Comparison of ENCODE assay signal across 8 cellular contexts in the genomic region with DNA sequence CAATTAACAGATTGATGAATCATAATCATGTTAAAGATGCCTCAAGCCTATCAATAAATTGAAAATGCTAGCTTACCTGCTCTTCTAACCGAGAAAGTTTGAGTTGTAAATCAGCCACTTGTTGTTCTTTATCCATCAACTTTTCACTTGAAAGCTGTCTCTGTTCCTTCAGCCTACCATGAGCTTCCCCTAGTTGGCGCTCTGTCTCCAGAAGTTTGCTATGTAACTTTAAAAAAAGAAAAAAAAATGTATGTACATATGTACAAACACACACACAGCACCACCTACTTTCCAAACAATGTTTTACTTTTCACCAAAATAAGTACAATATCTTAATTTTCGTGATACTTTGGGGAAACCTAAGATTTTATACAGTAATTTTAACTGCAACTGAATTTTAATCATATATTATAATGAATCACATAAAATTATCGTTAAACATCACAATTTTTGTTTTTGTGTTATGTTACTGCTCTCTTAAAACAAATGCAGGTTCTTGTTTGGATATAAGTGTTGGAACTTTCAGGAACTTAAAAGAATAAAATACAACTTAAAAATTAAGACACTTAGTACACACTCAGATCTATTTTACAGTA.
DNase-seq lines count a peak whose midpoint lies in the region; TF ChIP-seq lines count a peak whose summit lies in the region.

No MANE protein-coding gene starts in this region.

- no peaks in the 10 kb centered on the region for H3K27me3 Mint-ChIP-seq in MCF 10A (ENCODE audit: insufficient read depth, unreplicated experiment)

- POLR2A ChIA-PET in MCF 10A (lab: Yijun Ruan, JAX): interaction anchor here (0.6 to 1.0 kb wide), 7 partner anchors 14 to 159 kb away, joined by 3 to 8 read pairs (median 3); partner anchors contain the start of gene EEA1

- H3K4me1 ChIP-seq in breast epithelium (no peaks in the 10 kb centered on the region), MM.1S (ENCODE audit: low read length) (no peaks in the 10 kb centered on the region)

- H3K4me3 ChIP-seq in breast epithelium (no peak overlapping the region), MM.1S (ENCODE audit: low read length) (no peak overlapping the region)

- H3K4me2 ChIP-seq in MM.1S (ENCODE audit: low read depth, low read length): no peak overlapping the region

- H3K27ac ChIP-seq in breast epithelium (no peak overlapping the region), MM.1S (ENCODE audit: low read length) (no peak overlapping the region)

- no peaks in the 10 kb centered on the region for H3F3A ChIP-seq in MM.1S (ENCODE audit: insufficient read depth, low read length)

- no peak for TF ChIP-seq POLR2A in breast epithelium (IDR thresholded peaks at IDR 0.05)

- H3K9ac ChIP-seq in MM.1S (ENCODE audit: low read length): no peak overlapping the region

- H3K9me2 ChIP-seq in MM.1S (replicated peaks; ENCODE audit: insufficient read depth, low read length): no peaks in the 10 kb centered on the region

- peak; percentile 78 for TF ChIP-seq CTCF in MCF 10A (IDR thresholded peaks at IDR 0.05; ENCODE audit: unreplicated experiment)
- peak in 1 of 3 donors; percentile 16 for TF ChIP-seq CTCF in breast epithelium (IDR thresholded peaks at IDR 0.05)
- TF ChIP-seq CTCF in MM.1S (IDR thresholded peaks at IDR 0.05; ENCODE audit: low read length): peak; percentile 86

- no peak overlapping the region for H3K4me3 Mint-ChIP-seq in MCF 10A (ENCODE audit: unreplicated experiment)

- peak; percentile 69 for DNase-seq in MCF 10A (ENCODE audit: unreplicated experiment)
- no peak for DNase-seq in breast epithelium (ENCODE audit: low spot score in 2 of 2)
- DNase-seq in MM.1S: peak; percentile 36
- peak; percentile 34 to 43 for DNase-seq in activated CD4-positive, alpha-beta T cell treated with anti-CD3 and anti-CD28 coated beads, Interleukin-2, amount 50 U/mL, for 48 hours
- peak; percentile 49 for DNase-seq in foreskin melanocyte
- DNase-seq in stimulated activated CD4-positive, alpha-beta T cell treated with anti-CD3 and anti-CD28 coated beads, Interleukin-15, amount 100 ng/mL, for 48 hours (ENCODE audit: low read depth in 2 of 2): peak; percentile 2 to 12
- no peak for DNase-seq in T1000 (lab: John Stamatoyannopoulos, UW)
- DNase-seq in mucosa of gallbladder (ENCODE audit: low spot score): no peak

- peaks cover 40% of the 10 kb centered on the region for H3K36me3 Mint-ChIP-seq in MCF 10A (ENCODE audit: insufficient read depth, unreplicated experiment)

- H3K9me3 ChIP-seq in breast epithelium (no peaks in the 10 kb centered on the region), MM.1S (replicated peaks; ENCODE audit: insufficient read depth, low read length) (no peaks in the 10 kb centered on the region)

- intact Hi-C loops in MCF 10A (cut with micrococcal nuclease) (loop anchor here (2.0 to 5.0 kb wide), 3 partner anchors 43 to 299 kb away; no protein-coding TSS in a partner anchor), breast epithelium (cut with DNase I; ENCODE audit: low total_unique reads) (no loop called here)

- H4K20me1 ChIP-seq in MM.1S (ENCODE audit: insufficient read depth, low read length): no peaks in the 10 kb centered on the region

- no peaks in the 10 kb centered on the region for H3K4me1 Mint-ChIP-seq in MCF 10A (ENCODE audit: insufficient read depth, unreplicated experiment)

- no TSS peak for BruUV-seq in MCF 10A (replicated peaks; lab: Mats Ljungman, UMichigan)

- no peaks in the 10 kb centered on the region for H3K79me2 ChIP-seq in MM.1S (ENCODE audit: low read length)

- H3K36me3 ChIP-seq in breast epithelium: no peaks in the 10 kb centered on the region
- no peaks in the 10 kb centered on the region; the same call in 1 of the 2 replicates for H3K36me3 ChIP-seq in MM.1S (replicated peaks; ENCODE audit: insufficient read depth, low read length)

- H3K27me3 ChIP-seq in breast epithelium (no peaks in the 10 kb centered on the region), MM.1S (replicated peaks; ENCODE audit: insufficient read depth, low read length) (no peaks in the 10 kb centered on the region)

- CTCF ChIA-PET in MCF 10A (lab: Yijun Ruan, JAX): interaction anchor here (0.6 to 3.2 kb wide), 25 partner anchors 11 to 1657 kb away, joined by 3 to 16 read pairs (median 3); partner anchors contain the start of gene EEA1

- H3K9me3 Mint-ChIP-seq in MCF 10A (ENCODE audit: unreplicated experiment): no peaks in the 10 kb centered on the region

- no peak overlapping the region for H3K27ac Mint-ChIP-seq in MCF 10A (ENCODE audit: low read depth, unreplicated experiment)

- H2AFZ ChIP-seq in MM.1S (ENCODE audit: low read length): no peak overlapping the region

Comparison
In these comparisons a context has a peak if more than half of its experiments do, and no peak if none do; other contexts are left out.
1. DNase-seq: peak in MCF 10A (single experiment), MM.1S (single experiment), activated CD4-positive, alpha-beta T cell treated with anti-CD3 and anti-CD28 coated beads, Interleukin-2, amount 50 U/mL, for 48 hours (2 of 2), foreskin melanocyte (single experiment) and stimulated activated CD4-positive, alpha-beta T cell treated with anti-CD3 and anti-CD28 coated beads, Interleukin-15, amount 100 ng/mL, for 48 hours (2 of 2); none in breast epithelium (0 of 2), T1000 (single experiment) and mucosa of gallbladder (single experiment).